Comparison of ENCODE assay signal across 18 cellular contexts in the genomic region with DNA sequence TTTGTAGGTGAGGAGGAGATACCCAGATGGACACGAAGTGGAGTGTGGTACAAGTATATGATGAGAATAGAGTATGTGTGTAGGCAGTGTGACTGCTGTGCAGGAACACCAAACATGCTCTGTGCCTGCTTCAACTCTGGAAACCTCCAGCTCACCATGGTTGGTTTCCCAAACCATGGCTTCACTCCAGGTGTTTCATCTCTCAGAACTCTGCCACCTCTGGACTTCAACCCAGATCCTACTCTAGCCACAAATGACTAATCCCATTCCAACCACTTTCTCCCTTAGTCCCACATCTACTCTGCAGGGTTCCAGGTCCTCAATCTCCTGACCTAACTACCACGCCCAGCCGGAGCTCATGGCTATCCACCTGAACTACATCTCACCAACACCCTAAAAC.
"Had no signal": no experiment of that assay in that cellular context is flagged by ENCODE, and none has a peak within 500 bp of the region (broad histone marks: within the 10 kb centered on the region; RNA-seq: fewer than 3 reads in every experiment).

No MANE protein-coding gene starts in this region.

- H3K36me3 ChIP-seq: transverse colon had no signal

- DNase-seq: activated B cell treated with CpG ODN at 0.5 μM for 24 hours; activated CD4-positive, alpha-beta memory T cell treated with anti-CD3 and anti-CD28 coated beads, Interleukin-2, amount 10 ng/mL, durations not matched to agents 7 days and 5 days; activated CD4-positive, alpha-beta T cell treated with anti-CD3 and anti-CD28 coated beads for 48 hours; activated CD8-positive, alpha-beta memory T cell treated with anti-CD3 and anti-CD28 coated beads, Interleukin-2, amount 10 ng/mL, durations not matched to agents 7 days and 5 days; activated naive CD4-positive, alpha-beta T cell treated with Interleukin-2 at 50 U/mL for 16 hours; activated naive CD8-positive, alpha-beta T cell treated with anti-CD3 and anti-CD28 coated beads, Interleukin-2, amount 50 U/mL, for 24 hours; activated T-cell treated with anti-CD3 and anti-CD28 coated beads, Interleukin-2, amount 50 U/mL, for 24 hours; anterior cingulate cortex; effector CD4-positive, alpha-beta T cell; hypothalamus; left ventricle myocardium inferior; mesenchymal stem cell; naive thymus-derived CD4-positive, alpha-beta T cell; transverse colon had no signal

- H3K4me1 ChIP-seq: transverse colon, vagina had no signal

- H3K9me3 ChIP-seq: left ventricle myocardium inferior, right atrium auricular region, transverse colon, vagina had no signal

- H3K27ac ChIP-seq: left ventricle myocardium inferior, neural progenitor cell, right atrium auricular region, transverse colon, vagina had no signal

- H3K27me3 ChIP-seq: neural progenitor cell, right atrium auricular region, transverse colon, vagina had no signal

- H3K4me3 ChIP-seq: left ventricle myocardium inferior, neural progenitor cell, right atrium auricular region, transverse colon, vagina had no signal

- H3K9ac ChIP-seq: neural progenitor cell had no signal

- ATAC-seq: activated CD8-positive, alpha-beta memory T cell treated with anti-CD3 and anti-CD28 coated beads, Interleukin-2, amount 10 ng/mL, durations not matched to agents 7 days and 5 days; activated naive CD8-positive, alpha-beta T cell treated with anti-CD3 and anti-CD28 coated beads, Interleukin-2, amount 50 U/mL, for 24 hours; esophagus mucosa; naive thymus-derived CD4-positive, alpha-beta T cell had no signal

- H3K4me2 ChIP-seq: neural progenitor cell had no signal

- H2AFZ ChIP-seq: neural progenitor cell had no signal
